ENCODE assay signal across 12 cellular contexts in genomic region chr11:61769169-61769920, GRCh38. TPM values are rescaled to one million over a fixed set of nuclear protein-coding genes. Genes with fewer than 3 reads are reported as not detected.
DNase-seq lines count a peak whose midpoint lies in the region; ATAC-seq and TF ChIP-seq lines count a peak whose summit lies in the region.
"Had no signal": no experiment of that assay in that cellular context is flagged by ENCODE, and none has a peak within 500 bp of the region (broad histone marks: within the 10 kb centered on the region; RNA-seq: fewer than 3 reads in every experiment).

No MANE protein-coding gene starts in this region.

- TF ChIP-seq CTCF in cardiac muscle cell (IDR thresholded peaks at IDR 0.05; ENCODE audit: low read depth, low read length) (peak; percentile 56), right atrium auricular region (IDR thresholded peaks at IDR 0.05) (no peak), fibroblast of villous mesenchyme (IDR thresholded peaks at IDR 0.05; ENCODE audit: insufficient read depth, low read depth, low read length) (peak; percentile 53), uterus (IDR thresholded peaks at IDR 0.05) (peak in 1 of 4 experiments; percentile 13), psoas muscle (IDR thresholded peaks at IDR 0.05) (no peak)

- TF ChIP-seq POLR2A in uterus (IDR thresholded peaks at IDR 0.05) = no peak

- H3K27ac ChIP-seq in cardiac muscle cell = peak overlapping the region; percentile 94
- no peak overlapping the region for H3K27ac ChIP-seq in right atrium auricular region
- H3K27ac ChIP-seq in uterus = peak overlapping the region; percentile 71
- no peak overlapping the region for H3K27ac ChIP-seq in psoas muscle
- H3K27ac ChIP-seq: breast epithelium, gastroesophageal sphincter, thyroid gland had no signal

- H3K9me3 ChIP-seq in cardiac muscle cell (ENCODE audit: low read depth) (no peaks in the 10 kb centered on the region), right atrium auricular region (no peaks in the 10 kb centered on the region), uterus (no peaks in the 10 kb centered on the region), psoas muscle (no peaks in the 10 kb centered on the region)
- H3K9me3 ChIP-seq: breast epithelium, gastroesophageal sphincter, thyroid gland had no signal

- peaks cover 55% of the 10 kb centered on the region for H3K4me1 ChIP-seq in cardiac muscle cell (ENCODE audit: low read depth)
- H3K4me1 ChIP-seq in right atrium auricular region = no peaks in the 10 kb centered on the region
- H3K4me1 ChIP-seq in uterus = peaks cover 0 to 4% of the 10 kb centered on the region in 2 donors
- H3K4me1 ChIP-seq in psoas muscle = no peaks in the 10 kb centered on the region
- H3K4me1 ChIP-seq: breast epithelium had no signal

- 76 to 79% (median 76%) methylated on average over 31 to 33 of the region's 33 CpGs for WGBS in psoas muscle, 3 donors

- H3K36me3 ChIP-seq in cardiac muscle cell (no peaks in the 10 kb centered on the region), right atrium auricular region (no peaks in the 10 kb centered on the region), uterus (no peaks in the 10 kb centered on the region), psoas muscle (ENCODE audit: insufficient read depth in 1 of 2, low read depth in 1 of 2) (no peaks in the 10 kb centered on the region)
- H3K36me3 ChIP-seq: breast epithelium, gastroesophageal sphincter, thyroid gland had no signal

- no peak for ATAC-seq in psoas muscle
- ATAC-seq: gastroesophageal sphincter had no signal

- DNase-seq in cardiac muscle cell (ENCODE audit: low read depth in 1 of 2, low spot score in 1 of 2) (peak; percentile 71 to 76), right atrium auricular region (ENCODE audit: low spot score) (no peak), fibroblast of villous mesenchyme (ENCODE audit: low read depth) (peak; percentile 37), uterus (no peak), posterior vena cava (ENCODE audit: low spot score) (no peak), psoas muscle (no peak)
- DNase-seq: 8988T; NCI-H774; stimulated activated CD4-positive, alpha-beta T cell treated with anti-CD3 and anti-CD28 coated beads, Interleukin-2, amount 100 ng/mL, for 24 hours; thyroid gland had no signal

- no peaks in the 10 kb centered on the region for H3K27me3 ChIP-seq in cardiac muscle cell
- H3K27me3 ChIP-seq in right atrium auricular region = no peaks in the 10 kb centered on the region
- H3K27me3 ChIP-seq in uterus = no peaks in the 10 kb centered on the region
- H3K27me3 ChIP-seq in psoas muscle (ENCODE audit: insufficient read depth in 3 of 3, low read length in 2 of 3) = peaks cover 0 to 2% (median 0%) of the 10 kb centered on the region in 3 donors
- H3K27me3 ChIP-seq: breast epithelium, thyroid gland had no signal

- H3K4me3 ChIP-seq in cardiac muscle cell (no peak overlapping the region), right atrium auricular region (no peak overlapping the region), fibroblast of villous mesenchyme (ENCODE audit: low read depth, low read length) (no peak overlapping the region), uterus (no peak overlapping the region), psoas muscle (no peak overlapping the region)
- H3K4me3 ChIP-seq: breast epithelium, gastroesophageal sphincter, thyroid gland had no signal

- intact Hi-C loops in uterus (cut with DNase I; ENCODE audit: low total_unique reads) = no loop called here
- intact Hi-C loops in posterior vena cava (cut with DNase I) = no loop called here
- intact Hi-C loops in psoas muscle (cut with DNase I) = no loop called here

RNA-seq across cellular contexts. Expression of gene MYRF, which starts 16.9 kb away (rescaled TPM):
- total RNA-seq in cardiac muscle cell = 48.0 and 56.9 TPM in 2 replicates
- polyA plus RNA-seq in cardiac muscle cell = 29.3 and 41.2 TPM in 2 replicates
- 10 to 100 TPM in 1 of 2 donors, 1 to 10 TPM in 1; 7.0 to 13.1 TPM for total RNA-seq in right atrium auricular region
- total RNA-seq in fibroblast of villous mesenchyme = 2.6 and 9.7 TPM in 2 replicates
- total RNA-seq in uterus = 100 to 1,000 TPM in 1 of 4 donors, 10 to 100 TPM in 2, 1 to 10 TPM in 1; 6.4 to 106 (median 12.7) TPM
- total RNA-seq in posterior vena cava = 1 to 10 TPM; 3.1 to 3.7 TPM
- total RNA-seq in psoas muscle = under 1 TPM in 3 of 4 donors, not detected in 1; 0.15 to 0.24 (median 0.24) TPM
- polyA plus RNA-seq in psoas muscle = under 1 TPM; 0.01 to 0.08 (median 0.08) TPM

RNA-seq across cellular contexts. Expression of gene TMEM258, which starts 23.1 kb away (rescaled TPM):
- 29.3 and 35.3 TPM in 2 replicates for total RNA-seq in cardiac muscle cell
- 241 and 255 TPM in 2 replicates for polyA plus RNA-seq in cardiac muscle cell
- total RNA-seq in right atrium auricular region = 10 to 100 TPM; 43.4 to 54.7 TPM
- total RNA-seq in fibroblast of villous mesenchyme = 40.6 and 76.4 TPM in 2 replicates
- total RNA-seq in uterus = 10 to 100 TPM; 14.6 to 96.9 (median 38.7) TPM
- 10 to 100 TPM; 78.2 to 84.7 TPM for total RNA-seq in posterior vena cava
- 10 to 100 TPM; 76.0 to 93.2 (median 80.9) TPM for total RNA-seq in psoas muscle
- 100 to 1,000 TPM; 152 to 177 (median 159) TPM for polyA plus RNA-seq in psoas muscle

RNA-seq across cellular contexts. Expression of gene FEN1, which starts 23.4 kb away (rescaled TPM):
- total RNA-seq in cardiac muscle cell = 13.5 and 30.7 TPM in 2 replicates
- 13.2 and 39.2 TPM in 2 replicates for polyA plus RNA-seq in cardiac muscle cell
- total RNA-seq in right atrium auricular region = 1 to 10 TPM; 3.7 to 4.0 TPM
- 23.8 and 27.6 TPM in 2 replicates for total RNA-seq in fibroblast of villous mesenchyme
- 10 to 100 TPM in 1 of 4 donors, 1 to 10 TPM in 2, under 1 TPM in 1; 0.77 to 19.4 (median 6.8) TPM for total RNA-seq in uterus
- total RNA-seq in posterior vena cava = 1 to 10 TPM; 4.6 to 6.0 TPM
- total RNA-seq in psoas muscle = 10 to 100 TPM in 2 of 4 donors, 1 to 10 TPM in 2; 5.7 to 10.5 (median 8.5) TPM
- 10 to 100 TPM; 10.3 to 30.3 (median 17.1) TPM for polyA plus RNA-seq in psoas muscle

RNA-seq across cellular contexts. Expression of gene FADS1, which starts 47.5 kb away (rescaled TPM):
- 114 and 164 TPM in 2 replicates for total RNA-seq in cardiac muscle cell
- polyA plus RNA-seq in cardiac muscle cell = 183 and 249 TPM in 2 replicates
- 10 to 100 TPM; 21.8 to 28.4 TPM for total RNA-seq in right atrium auricular region
- 190 and 244 TPM in 2 replicates for total RNA-seq in fibroblast of villous mesenchyme
- 10 to 100 TPM; 23.8 to 57.1 (median 38.3) TPM for total RNA-seq in uterus
- 10 to 100 TPM; 28.8 to 29.8 TPM for total RNA-seq in posterior vena cava
- 10 to 100 TPM; 13.7 to 93.2 (median 20.6) TPM for total RNA-seq in psoas muscle
- 10 to 100 TPM in 2 of 3 donors, 1 to 10 TPM in 1; 8.6 to 70.8 (median 16.9) TPM for polyA plus RNA-seq in psoas muscle

RNA-seq across cellular contexts. Expression of gene FADS2, which starts 58.8 kb away (rescaled TPM):
- total RNA-seq in cardiac muscle cell (103 and 239 TPM in 2 replicates), right atrium auricular region (10 to 100 TPM in 1 of 2 donors, 1 to 10 TPM in 1; 5.1 to 10.2 TPM), fibroblast of villous mesenchyme (713 and 741 TPM in 2 replicates), uterus (100 to 1,000 TPM in 2 of 4 donors, 10 to 100 TPM in 2; 13.5 to 117 (median 84.9) TPM), posterior vena cava (100 to 1,000 TPM in 1 of 2 donors, 10 to 100 TPM in 1; 60.3 to 123 TPM), psoas muscle (1 to 10 TPM; 3.3 to 8.4 (median 6.0) TPM)
- polyA plus RNA-seq in cardiac muscle cell (129 and 262 TPM in 2 replicates), psoas muscle (1 to 10 TPM; 2.2 to 5.5 (median 3.6) TPM)

Comparison
In these comparisons a context has a peak if more than half of its experiments do, and no peak if none do; other contexts are left out.
1. DNase-seq: peak in cardiac muscle cell (2 of 2) and fibroblast of villous mesenchyme (single experiment); none in right atrium auricular region (single experiment), uterus (0 of 2), posterior vena cava (single experiment) and psoas muscle (0 of 2).
2. H3K27ac ChIP-seq: peak in cardiac muscle cell (single experiment) and uterus (2 of 2); none in right atrium auricular region (0 of 2) and psoas muscle (single experiment).
3. CTCF ChIP-seq: peak in cardiac muscle cell (single experiment) and fibroblast of villous mesenchyme (single experiment); none in right atrium auricular region (0 of 2) and psoas muscle (single experiment).